ENCODE assay signal across 21 cellular contexts in the genomic region with DNA sequence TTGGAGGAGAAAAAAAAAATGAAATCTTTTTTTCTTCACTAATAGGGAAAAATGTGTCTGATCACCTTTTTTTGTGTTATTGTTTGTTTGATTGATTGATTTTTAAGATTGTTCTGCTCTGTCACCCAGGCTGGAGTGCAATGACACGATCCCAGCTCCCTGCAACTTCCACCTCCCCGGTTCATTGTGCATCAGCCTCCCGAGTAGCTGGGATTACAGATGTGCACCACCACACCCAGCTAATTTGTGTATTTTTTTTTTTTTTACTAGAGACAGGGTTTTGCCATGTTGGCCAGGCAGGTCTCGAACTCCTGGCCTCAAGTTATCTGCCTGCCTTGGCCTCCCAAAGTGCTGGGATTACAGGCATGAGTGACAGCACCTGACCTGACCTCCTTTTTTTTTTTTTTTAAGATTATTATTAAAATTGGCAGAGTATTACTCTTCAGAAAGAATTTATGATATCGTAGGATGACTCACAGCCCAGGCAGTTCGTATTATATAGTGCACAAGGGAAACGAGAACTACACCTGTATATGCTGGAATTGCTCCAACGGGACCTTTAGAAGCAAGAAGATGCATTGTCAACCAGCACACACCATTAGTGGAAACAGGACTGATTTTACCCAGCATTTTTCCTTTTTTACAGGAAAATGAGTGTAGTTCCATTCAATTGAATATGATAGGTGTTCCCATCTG. TPM values are rescaled to one million over a fixed set of nuclear protein-coding genes. Genes with fewer than 3 reads are reported as not detected.
DNase-seq lines count a peak whose midpoint lies in the region; ATAC-seq and TF ChIP-seq lines count a peak whose summit lies in the region.
"Had no signal": no experiment of that assay in that cellular context is flagged by ENCODE, and none has a peak within 500 bp of the region (broad histone marks: within the 10 kb centered on the region; RNA-seq: fewer than 3 reads in every experiment).

No MANE protein-coding gene starts in this region.

- no peak overlapping the region for H2BK15ac ChIP-seq in mesenchymal stem cell (ENCODE audit: low read depth, poor library complexity, severe bottlenecking)

- no peak overlapping the region for H2AK5ac ChIP-seq in mesenchymal stem cell (ENCODE audit: low read length, severe bottlenecking)

- 97% methylated on average over 8 of the region's 8 CpGs for WGBS in mesenchymal stem cell

- peaks cover 21% of the 10 kb centered on the region for H4K20me1 ChIP-seq in GM23338 (replicated peaks; ENCODE audit: insufficient read depth)

- no peak overlapping the region for H2BK5ac ChIP-seq in mesenchymal stem cell (ENCODE audit: low read depth, low read length, poor library complexity, severe bottlenecking)

- H3K27me3 ChIP-seq in mesenchymal stem cell (ENCODE audit: control insufficient read depth in 1 of 2, insufficient read depth in 1 of 2, low read length in 2 of 2), result no peaks in the 10 kb centered on the region
- H3K27me3 ChIP-seq in GM23338 (ENCODE audit: insufficient read depth), result no peaks in the 10 kb centered on the region
- H3K27me3 ChIP-seq: BLaER1 treated with 17β-estradiol and CSF1 and Interleukin-3, amounts not matched to agents 10 nM and 100 nM; left lung had no signal

- no peaks in the 10 kb centered on the region for H3K9me3 Mint-ChIP-seq in GM23338
- H3K9me3 Mint-ChIP-seq: activated naive CD8-positive, alpha-beta T cell treated with anti-CD3 and anti-CD28 coated beads, Interleukin-2, amount 10 ng/mL, durations not matched to agents 7 days and 5 days; dendritic cell treated with granulocyte-macrophage colony-stimulating factor and Interleukin-4, amounts not matched to agents 40 ng/mL and 50 ng/mL, for 4 days had no signal

- no peak overlapping the region for H4K8ac ChIP-seq in mesenchymal stem cell (ENCODE audit: low read length)

- peaks cover 43% of the 10 kb centered on the region for H3K79me2 ChIP-seq in GM23338 (replicated peaks; ENCODE audit: insufficient read depth)

- H3K9ac ChIP-seq in mesenchymal stem cell (ENCODE audit: low read length), result peak overlapping the region; percentile 25
- H3K9ac ChIP-seq: BLaER1 treated with 17β-estradiol and CSF1 and Interleukin-3, amounts not matched to agents 10 nM and 100 nM had no signal

- H3K4me1 ChIP-seq in mesenchymal stem cell (ENCODE audit: control insufficient read depth, insufficient read depth, low read depth, low read length) (peaks cover 5% of the 10 kb centered on the region), GM23338 (ENCODE audit: insufficient read depth) (peaks cover 7% of the 10 kb centered on the region; the same call in 1 of the 2 replicates)
- H3K4me1 ChIP-seq: left lung had no signal

- TF ChIP-seq CTCF in epithelial cell of esophagus (IDR thresholded peaks at IDR 0.05; ENCODE audit: insufficient read depth, low read depth, low read length, missing control alignments) (no peak), GM23338 (conservative IDR thresholded peaks at IDR 0.05; ENCODE audit: low read depth in 2 of 2) (no peak)

- H3K4me2 ChIP-seq in mesenchymal stem cell (ENCODE audit: low read length, poor library complexity, severe bottlenecking), result no peak overlapping the region
- no peak overlapping the region for H3K4me2 ChIP-seq in GM23338

- ATAC-seq in GM21447 (IDR thresholded peaks at IDR 0.05; ENCODE audit: unreplicated experiment), result no peak
- no peak for ATAC-seq in GM23338
- ATAC-seq in HG03469 (IDR thresholded peaks at IDR 0.05; ENCODE audit: unreplicated experiment), result no peak
- ATAC-seq: activated CD4-positive, alpha-beta T cell treated with anti-CD3 and anti-CD28 coated beads for 36 hours; left lung had no signal

- H3K79me1 ChIP-seq in mesenchymal stem cell (replicated peaks; ENCODE audit: low read length, poor library complexity, severe bottlenecking), result peaks cover 38% of the 10 kb centered on the region

- H3K36me3 Mint-ChIP-seq in GM23338 (ENCODE audit: low read depth), result peaks cover 47% of the 10 kb centered on the region

- H2AFZ ChIP-seq in mesenchymal stem cell (ENCODE audit: low read depth, low read length) (no peak overlapping the region), GM23338 (no peak overlapping the region)

- H3K4me3 ChIP-seq in epithelial cell of esophagus (ENCODE audit: low read length), result no peak overlapping the region
- H3K4me3 ChIP-seq in mesenchymal stem cell (ENCODE audit: insufficient read depth in 1 of 2, low read depth in 1 of 2, low read length in 2 of 2), result peak overlapping the region in 1 of 2 experiments; percentile 17
- H3K4me3 ChIP-seq in GM23338, result no peak overlapping the region
- H3K4me3 ChIP-seq: BLaER1 treated with 17β-estradiol and CSF1 and Interleukin-3, amounts not matched to agents 10 nM and 100 nM; left lung had no signal

- H3K36me3 ChIP-seq in mesenchymal stem cell (ENCODE audit: control insufficient read depth in 1 of 2, insufficient read depth in 2 of 2, low read depth in 1 of 2, low read length in 2 of 2), result peaks cover 24 to 50% of the 10 kb centered on the region in 2 experiments
- peaks cover 11% of the 10 kb centered on the region; the same call in 1 of the 2 replicates for H3K36me3 ChIP-seq in GM23338 (ENCODE audit: insufficient read depth)

- no peak overlapping the region for H3K27ac Mint-ChIP-seq in GM23338
- H3K27ac Mint-ChIP-seq: activated CD4-positive, alpha-beta T cell treated with anti-CD3 and anti-CD28 coated beads for 36 hours; activated naive CD8-positive, alpha-beta T cell treated with anti-CD3 and anti-CD28 coated beads, Interleukin-2, amount 10 ng/mL, durations not matched to agents 7 days and 5 days; dendritic cell treated with granulocyte-macrophage colony-stimulating factor and Interleukin-4, amounts not matched to agents 40 ng/mL and 50 ng/mL, for 4 days had no signal

- H3K9me2 ChIP-seq in GM23338 (ENCODE audit: insufficient read depth), result no peaks in the 10 kb centered on the region

- H3K18ac ChIP-seq in mesenchymal stem cell (ENCODE audit: low read depth in 1 of 2, low read length in 2 of 2), result no peak overlapping the region

- no peak overlapping the region for H3K4me3 Mint-ChIP-seq in GM23338
- H3K4me3 Mint-ChIP-seq: activated CD4-positive, alpha-beta T cell treated with anti-CD3 and anti-CD28 coated beads for 36 hours; activated naive CD8-positive, alpha-beta T cell treated with anti-CD3 and anti-CD28 coated beads, Interleukin-2, amount 10 ng/mL, durations not matched to agents 7 days and 5 days; dendritic cell treated with granulocyte-macrophage colony-stimulating factor and Interleukin-4, amounts not matched to agents 40 ng/mL and 50 ng/mL, for 4 days had no signal

- no peak overlapping the region for H3K23ac ChIP-seq in mesenchymal stem cell (ENCODE audit: low read length in 2 of 2)

- no peak overlapping the region for H3K27ac ChIP-seq in mesenchymal stem cell (ENCODE audit: low read length, poor library complexity, severe bottlenecking)
- H3K27ac ChIP-seq in GM23338 (ENCODE audit: low read depth), result no peak overlapping the region
- H3K27ac ChIP-seq: BLaER1 treated with 17β-estradiol and CSF1 and Interleukin-3, amounts not matched to agents 10 nM and 100 nM; HL-60; left lung had no signal

- no peaks in the 10 kb centered on the region for H3K9me3 ChIP-seq in mesenchymal stem cell (ENCODE audit: control insufficient read depth, low read length)
- H3K9me3 ChIP-seq: BLaER1 treated with 17β-estradiol and CSF1 and Interleukin-3, amounts not matched to agents 10 nM and 100 nM; left lung had no signal

- H2BK12ac ChIP-seq in mesenchymal stem cell (ENCODE audit: low read length in 2 of 2), result no peak overlapping the region

- no peak overlapping the region for H4K91ac ChIP-seq in mesenchymal stem cell (ENCODE audit: low read length)

- peak; percentile 26 for DNase-seq in EL
- peak; percentile 80 for DNase-seq in NCI-H226
- DNase-seq in epithelial cell of esophagus (ENCODE audit: low read depth), result peak; percentile 6
- DNase-seq in mesenchymal stem cell, result no peak
- no peak for DNase-seq in DMS79 (lab: John Stamatoyannopoulos, UW)
- no peak for DNase-seq in GM23338 (ENCODE audit: low spot score)
- DNase-seq: ACHN; activated CD4-positive, alpha-beta T cell treated with anti-CD3 and anti-CD28 coated beads for 36 hours; activated naive CD8-positive, alpha-beta T cell treated with anti-CD3 and anti-CD28 coated beads, Interleukin-2, amount 10 ng/mL, durations not matched to agents 7 days and 5 days; glutamatergic neuron; left lung; NCI-H146; NCI-H748 treated with DMSO at 0.1 percent for 48 hours; SHP77 treated with DMSO at 0.1 percent for 48 hours had no signal

- H3K4ac ChIP-seq in mesenchymal stem cell (ENCODE audit: low read depth in 1 of 2, low read length in 2 of 2), result no peak overlapping the region

- peaks cover 16% of the 10 kb centered on the region for H3K4me1 Mint-ChIP-seq in GM23338
- H3K4me1 Mint-ChIP-seq: activated CD4-positive, alpha-beta T cell treated with anti-CD3 and anti-CD28 coated beads for 36 hours; activated naive CD8-positive, alpha-beta T cell treated with anti-CD3 and anti-CD28 coated beads, Interleukin-2, amount 10 ng/mL, durations not matched to agents 7 days and 5 days had no signal

- H3F3A ChIP-seq in GM23338 (replicated peaks; ENCODE audit: low read depth), result no peaks in the 10 kb centered on the region

- H3K27me3 Mint-ChIP-seq in GM23338 (ENCODE audit: insufficient read depth, low read depth, poor library complexity), result no peaks in the 10 kb centered on the region
- H3K27me3 Mint-ChIP-seq: activated CD4-positive, alpha-beta T cell treated with anti-CD3 and anti-CD28 coated beads for 36 hours; activated naive CD8-positive, alpha-beta T cell treated with anti-CD3 and anti-CD28 coated beads, Interleukin-2, amount 10 ng/mL, durations not matched to agents 7 days and 5 days; dendritic cell treated with granulocyte-macrophage colony-stimulating factor and Interleukin-4, amounts not matched to agents 40 ng/mL and 50 ng/mL, for 4 days had no signal

- H3K14ac ChIP-seq in mesenchymal stem cell (ENCODE audit: low read length in 2 of 2), result no peak overlapping the region

- H2BK120ac ChIP-seq in mesenchymal stem cell (ENCODE audit: low read depth, low read length), result no peak overlapping the region

TF ChIP-seq in GM23338, 12 proteins besides CTCF, POLR2A, EP300 and RAD21 (continues in another document):
- no peak for TF ChIP-seq ZNF114 (CRISPR knock-in tag; IDR thresholded peaks at IDR 0.05)

RNA-seq across cellular contexts. Expression of gene FUBP3, which starts 27.7 kb away (rescaled TPM):
- polyA plus RNA-seq in mesenchymal stem cell (2013, experiment 1 of 2), result 38.9 TPM
- polyA plus RNA-seq in mesenchymal stem cell (2013, experiment 2 of 2), result 38.0 TPM
- total RNA-seq in GM23338 (2014; rRNA removed; shearing (Covaris generic)), result 63.4 and 74.8 TPM in 2 replicates
- polyA plus RNA-seq in GM23338 (2016; fragmentation: Nextera tagmentation; extraction: Ambion mirVana), result 38.0 and 42.5 TPM in 2 replicates

RNA-seq across cellular contexts. Expression of gene PRDM12, which starts 57.4 kb away (rescaled TPM):
- polyA plus RNA-seq in mesenchymal stem cell (2013, experiment 1 of 2), result 0.03 TPM
- 0.04 TPM for polyA plus RNA-seq in mesenchymal stem cell (2013, experiment 2 of 2)
- 0.78 TPM in 1 of 2 replicates, not detected in the other for total RNA-seq in GM23338 (2014; rRNA removed; shearing (Covaris generic))
- polyA plus RNA-seq in GM23338 (2016; fragmentation: Nextera tagmentation; extraction: Ambion mirVana), result 0.11 and 0.14 TPM in 2 replicates
- total RNA-seq: Daoy, endothelial cell of umbilical vein, left lung had no signal
- polyA plus RNA-seq: endothelial cell of umbilical vein had no signal

Comparison
In these comparisons a context has a peak if more than half of its experiments do, and no peak if none do; other contexts are left out.
1. DNase-seq: peak in EL (single experiment), NCI-H226 (single experiment) and epithelial cell of esophagus (single experiment); none in mesenchymal stem cell (single experiment), DMS79 (single experiment) and GM23338 (single experiment).